In genomic region chr1:166836733-166837132, GRCh38 we compare ENCODE assay signal across 39 cellular contexts. TPM values are rescaled to one million over a fixed set of nuclear protein-coding genes. Genes with fewer than 3 reads are reported as not detected.
A peak's percentile ranks its signal among the peaks of the same experiment; 100 is the strongest.
DNase-seq lines count a peak whose midpoint lies in the region; FAIRE-seq and TF ChIP-seq lines count a peak whose summit lies in the region.
"Had no signal": no experiment of that assay in that cellular context is flagged by ENCODE, and none has a peak within 500 bp of the region (broad histone marks: within the 10 kb centered on the region; RNA-seq: fewer than 3 reads in every experiment).

No MANE protein-coding gene starts in this region.

- TF ChIP-seq CTCF in astrocyte (IDR thresholded peaks at IDR 0.05; ENCODE audit: insufficient read depth, low read depth, low read length) (no peak), osteocyte (IDR thresholded peaks at IDR 0.05) (no peak)

- DNase-seq in AG08396 (ENCODE audit: low spot score), result peak; percentile 21
- DNase-seq in HPDE6-E6E7 (ENCODE audit: extremely low spot score), result peak; percentile 14
- no peak for DNase-seq in astrocyte (ENCODE audit: low read depth)
- DNase-seq in kidney tubule cell (ENCODE audit: low spot score), result peak; percentile 89
- no peak for DNase-seq in germinal center (ENCODE audit: low spot score)
- no peak for DNase-seq in MV-4-11 (lab: John Stamatoyannopoulos, UW)
- no peak for DNase-seq in osteocyte (ENCODE audit: extremely low spot score, unreplicated experiment)
- no peak for DNase-seq in epidermal melanocyte (ENCODE audit: insufficient read length, low spot score)
- DNase-seq: activated B cell treated with CpG ODN at 0.5 μM for 24 hours; activated CD4-positive, alpha-beta T cell treated with anti-CD3 and anti-CD28 coated beads, Interleukin-2, amount 50 U/mL, for 4 hours; activated CD8-positive, alpha-beta memory T cell treated with anti-CD3 and anti-CD28 coated beads, Interleukin-2, amount 50 U/mL, for 4 hours; AML-193; CD8-positive, alpha-beta memory T cell; colonic mucosa; DMS 273 treated with DMSO at 0.1 percent for 48 hours; effector memory CD4-positive, alpha-beta T cell; esophagus squamous epithelium; gastrocnemius medialis; hypothalamus; immature natural killer cell; left ventricle myocardium superior; mucosa of descending colon; NCI-H1048; NCI-H1694 treated with DMSO at 0.1 percent for 48 hours; NCI-H510A; nephron progenitor cell; NK-92 treated with Interleukin-12 subunit alpha and Interleukin-12 subunit beta, amount 100 ng/mL, for 24 hours; pancreas; Right ventricle myocardium superior; stimulated activated CD4-positive, alpha-beta T cell treated with anti-CD3 and anti-CD28 coated beads, Interleukin-1b, Interleukin-23, amount 100 ng/mL, for 48 hours; stomach; T-helper 9 cell; tibial artery had no signal

- H3K4me3 ChIP-seq in astrocyte (ENCODE audit: insufficient read depth, low read depth, low read length), result no peak overlapping the region
- H3K4me3 ChIP-seq: cardiac muscle cell, colonic mucosa, esophagus squamous epithelium, gastrocnemius medialis, mucosa of descending colon, pancreas, PC-9, right atrium auricular region, smooth muscle cell, stomach, tibial artery had no signal

- peaks cover 17% of the 10 kb centered on the region for H4K20me1 ChIP-seq in astrocyte (ENCODE audit: insufficient read depth, low read length)

- no peak overlapping the region for H3K4me2 ChIP-seq in astrocyte (ENCODE audit: low read length)
- H3K4me2 ChIP-seq: PC-9, smooth muscle cell had no signal

- H3K4me1 Mint-ChIP-seq in astrocyte (ENCODE audit: low read depth, unreplicated experiment) (peaks cover 21% of the 10 kb centered on the region), osteocyte (ENCODE audit: unreplicated experiment) (peaks cover 24% of the 10 kb centered on the region)

- H3K79me2 ChIP-seq in astrocyte (ENCODE audit: insufficient read depth, low read length), result peaks cover 17% of the 10 kb centered on the region

- no peak overlapping the region for H3K27ac ChIP-seq in astrocyte (ENCODE audit: low read depth, low read length)
- H3K27ac ChIP-seq: cardiac muscle cell, colonic mucosa, esophagus squamous epithelium, gastrocnemius medialis, pancreas, PC-9, right atrium auricular region, stomach, tibial artery had no signal

- peaks cover 6% of the 10 kb centered on the region for H3K27me3 ChIP-seq in astrocyte (ENCODE audit: insufficient read depth, low read length)
- H3K27me3 ChIP-seq: cardiac muscle cell, colonic mucosa, gastrocnemius medialis, pancreas, right atrium auricular region, stomach, tibial artery had no signal

- H3K9ac ChIP-seq in astrocyte (ENCODE audit: low read length), result no peak overlapping the region

- FAIRE-seq in astrocyte (lab: Jason Lieb, UNC), result no peak
- FAIRE-seq: pancreas had no signal

- no peak overlapping the region for H3K4me3 Mint-ChIP-seq in astrocyte (ENCODE audit: unreplicated experiment)
- H3K4me3 Mint-ChIP-seq in osteocyte (ENCODE audit: unreplicated experiment), result no peak overlapping the region
- H3K4me3 Mint-ChIP-seq: activated B cell treated with CpG ODN at 0.5 μM for 24 hours; activated naive CD4-positive, alpha-beta T cell treated with anti-CD3 and anti-CD28 coated beads, Interleukin-2, amount 50 U/mL, for 24 hours; activated T-helper 17 cell treated with anti-CD3 and anti-CD28 coated beads, Interleukin-2, amount 50 U/mL, for 72 hours had no signal

- H3K9me3 ChIP-seq in astrocyte (ENCODE audit: insufficient read depth, low read depth, low read length), result no peaks in the 10 kb centered on the region
- H3K9me3 ChIP-seq: colonic mucosa, esophagus squamous epithelium, gastrocnemius medialis, mucosa of descending colon, pancreas, right atrium auricular region, stomach, tibial artery had no signal

- no peak overlapping the region for H2AFZ ChIP-seq in astrocyte (ENCODE audit: low read depth, low read length)
- H2AFZ ChIP-seq: PC-9 had no signal

- H3K27ac Mint-ChIP-seq in astrocyte (ENCODE audit: unreplicated experiment), result peak overlapping the region; percentile 60
- H3K27ac Mint-ChIP-seq in osteocyte (ENCODE audit: unreplicated experiment), result no peak overlapping the region
- H3K27ac Mint-ChIP-seq: activated B cell treated with CpG ODN at 0.5 μM for 24 hours; activated naive CD4-positive, alpha-beta T cell treated with anti-CD3 and anti-CD28 coated beads, Interleukin-2, amount 50 U/mL, for 24 hours; activated T-helper 17 cell treated with anti-CD3 and anti-CD28 coated beads, Interleukin-2, amount 50 U/mL, for 72 hours; nephron progenitor cell had no signal

- peaks cover 18% of the 10 kb centered on the region for H3K4me1 ChIP-seq in astrocyte (ENCODE audit: insufficient read depth, low read length)

- H3K27me3 Mint-ChIP-seq in astrocyte (ENCODE audit: low read depth, unreplicated experiment), result no peaks in the 10 kb centered on the region
- H3K27me3 Mint-ChIP-seq in osteocyte (ENCODE audit: unreplicated experiment), result peaks cover 38% of the 10 kb centered on the region
- H3K27me3 Mint-ChIP-seq: activated naive CD4-positive, alpha-beta T cell treated with anti-CD3 and anti-CD28 coated beads, Interleukin-2, amount 50 U/mL, for 24 hours had no signal

- H3K36me3 Mint-ChIP-seq in astrocyte (ENCODE audit: low read depth, unreplicated experiment), result peaks cover 4% of the 10 kb centered on the region
- peaks cover 11% of the 10 kb centered on the region for H3K36me3 Mint-ChIP-seq in osteocyte (ENCODE audit: unreplicated experiment)

- H3K9me3 Mint-ChIP-seq in astrocyte (ENCODE audit: unreplicated experiment) (peaks cover 3% of the 10 kb centered on the region), osteocyte (ENCODE audit: unreplicated experiment) (peaks cover 4% of the 10 kb centered on the region)
- H3K9me3 Mint-ChIP-seq: activated B cell treated with CpG ODN at 0.5 μM for 24 hours; activated naive CD4-positive, alpha-beta T cell treated with anti-CD3 and anti-CD28 coated beads, Interleukin-2, amount 50 U/mL, for 24 hours; immature natural killer cell had no signal

- peaks cover 9% of the 10 kb centered on the region for H3K36me3 ChIP-seq in astrocyte (ENCODE audit: insufficient read depth, low read length)
- H3K36me3 ChIP-seq: colonic mucosa had no signal

RNA-seq across cellular contexts. Expression of gene POGK, which starts 2.5 kb away (rescaled TPM):
- 41.6 and 44.2 TPM in 2 replicates for total RNA-seq in astrocyte
- total RNA-seq in osteocyte, result 33.0 and 34.3 TPM in 2 replicates

RNA-seq across cellular contexts. Expression of gene TADA1, which starts 39.3 kb away (rescaled TPM):
- total RNA-seq in astrocyte (9.3 and 9.9 TPM in 2 replicates), osteocyte (9.8 and 10.7 TPM in 2 replicates)

Comparison
In these comparisons a context has a peak if more than half of its experiments do, and no peak if none do; other contexts are left out.
1. DNase-seq: peak in AG08396 (single experiment), HPDE6-E6E7 (single experiment) and kidney tubule cell (single experiment); none in astrocyte (single experiment), germinal center (single experiment), MV-4-11 (single experiment), osteocyte (single experiment) and epidermal melanocyte (single experiment).